ENCODE assay signal across 8 cellular contexts in the genomic region with DNA sequence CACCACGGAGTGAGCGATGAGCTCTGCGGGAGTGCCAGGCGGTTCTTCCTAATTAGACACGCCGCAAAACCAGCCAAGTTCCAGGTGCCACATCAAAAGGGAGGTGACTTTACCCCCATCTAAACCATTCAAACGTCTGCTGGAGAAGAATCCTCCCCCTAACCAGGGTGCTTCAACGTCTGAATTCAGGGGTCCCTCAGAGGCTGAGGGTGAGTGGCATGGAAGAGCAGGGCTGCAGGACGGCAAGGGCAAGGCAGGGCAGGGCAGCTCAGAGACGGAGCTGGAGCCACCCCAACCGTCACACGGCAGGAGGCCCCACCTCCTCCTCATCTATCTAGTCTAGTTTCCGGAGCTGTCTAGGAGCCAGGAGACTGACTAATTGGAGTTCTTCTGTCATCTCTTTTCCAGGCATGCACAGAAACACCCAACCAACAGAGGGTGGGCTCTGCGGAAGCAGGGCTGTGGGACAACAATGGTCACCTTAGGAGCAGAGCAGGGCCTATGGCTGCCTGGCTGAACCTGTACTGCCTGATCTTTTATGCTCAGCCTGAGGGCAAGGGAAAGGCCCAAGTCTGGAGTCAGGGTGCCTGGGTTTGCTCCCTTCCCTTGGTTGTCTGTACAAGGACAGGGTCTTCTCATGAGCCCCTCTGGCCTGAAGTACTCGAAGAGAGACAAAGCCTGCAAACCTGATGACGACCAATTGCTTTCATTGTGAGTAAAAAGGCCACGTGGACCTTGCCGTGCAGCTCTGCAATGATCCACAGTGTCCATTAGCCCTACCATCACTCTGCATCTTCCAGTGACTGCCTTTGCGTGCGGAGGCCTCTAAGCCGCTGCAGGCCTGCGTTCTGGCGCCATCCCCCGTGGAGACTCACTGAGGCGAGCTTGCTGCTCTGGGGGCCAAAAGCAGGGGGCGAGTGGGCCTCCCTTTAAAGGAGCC.
DNase-seq lines count a peak whose midpoint lies in the region; ATAC-seq and TF ChIP-seq lines count a peak whose summit lies in the region.

No MANE protein-coding gene starts in this region.

- no peaks in the 10 kb centered on the region for H3K36me3 Mint-ChIP-seq in activated CD8-positive, alpha-beta T cell treated with anti-CD3 and anti-CD28 coated beads for 36 hours (ENCODE audit: low read depth)

- ATAC-seq in activated CD8-positive, alpha-beta T cell treated with anti-CD3 and anti-CD28 coated beads for 36 hours, result peak; percentile 85
- ATAC-seq in HG03571 (IDR thresholded peaks at IDR 0.05; ENCODE audit: unreplicated experiment) (no peak), GM18861 (IDR thresholded peaks at IDR 0.05; ENCODE audit: unreplicated experiment) (no peak)

- no peak overlapping the region for H3K4me3 Mint-ChIP-seq in activated CD8-positive, alpha-beta T cell treated with anti-CD3 and anti-CD28 coated beads for 36 hours

- H3K4me3 ChIP-seq in AG09309 (ENCODE audit: control insufficient read depth, low read depth, low read length) (no peak overlapping the region), iPS-15b (ENCODE audit: low read depth, low read length) (no peak overlapping the region)

- intact Hi-C loops in activated CD8-positive, alpha-beta T cell treated with anti-CD3 and anti-CD28 coated beads for 36 hours (cut with micrococcal nuclease), result no loop called here

- no peaks in the 10 kb centered on the region for H3K27me3 Mint-ChIP-seq in activated CD8-positive, alpha-beta T cell treated with anti-CD3 and anti-CD28 coated beads for 36 hours

- peaks cover 3% of the 10 kb centered on the region for H3K4me1 Mint-ChIP-seq in activated CD8-positive, alpha-beta T cell treated with anti-CD3 and anti-CD28 coated beads for 36 hours (ENCODE audit: low read depth)

- no peak for DNase-seq in AG09309 (ENCODE audit: low read depth)
- peak; percentile 77 for DNase-seq in NCI-H1092 treated with DMSO at 0.1 percent for 48 hours (lab: John Stamatoyannopoulos, UW)
- DNase-seq in activated CD8-positive, alpha-beta T cell treated with anti-CD3 and anti-CD28 coated beads for 36 hours, result no peak
- DNase-seq in GF-D8 (lab: John Stamatoyannopoulos, UW), result no peak
- no peak for DNase-seq in NCI-H524 (lab: John Stamatoyannopoulos, UW)

- H3K4me1 ChIP-seq in iPS-15b (ENCODE audit: control insufficient read depth, insufficient read depth, low read length), result no peaks in the 10 kb centered on the region

- peak; percentile 26 for TF ChIP-seq CTCF in AG09309 (IDR thresholded peaks at IDR 0.05; ENCODE audit: control insufficient read depth, insufficient read depth, low read depth, low read length, missing control alignments)
- TF ChIP-seq CTCF in activated CD8-positive, alpha-beta T cell treated with anti-CD3 and anti-CD28 coated beads for 36 hours (IDR thresholded peaks at IDR 0.05), result no peak

- H3K27ac Mint-ChIP-seq in activated CD8-positive, alpha-beta T cell treated with anti-CD3 and anti-CD28 coated beads for 36 hours, result no peak overlapping the region

- no peaks in the 10 kb centered on the region for H3K27me3 ChIP-seq in iPS-15b (ENCODE audit: control insufficient read depth, insufficient read depth, low read length)

- no peaks in the 10 kb centered on the region for H3K36me3 ChIP-seq in iPS-15b (ENCODE audit: control insufficient read depth, insufficient read depth, low read length)

- POLR2A ChIA-PET in activated CD8-positive, alpha-beta T cell treated with anti-CD3 and anti-CD28 coated beads for 36 hours (lab: Charles Lee), result no interaction called here

- no peaks in the 10 kb centered on the region for H3K9me3 ChIP-seq in iPS-15b (ENCODE audit: control insufficient read depth, insufficient read depth, low read length)

- no peaks in the 10 kb centered on the region for H3K9me3 Mint-ChIP-seq in activated CD8-positive, alpha-beta T cell treated with anti-CD3 and anti-CD28 coated beads for 36 hours

- CTCF ChIA-PET in activated CD8-positive, alpha-beta T cell treated with anti-CD3 and anti-CD28 coated beads for 36 hours (lab: Charles Lee), result no interaction called here

- H3K9ac ChIP-seq in iPS-15b (ENCODE audit: low read depth, low read length), result peak overlapping the region; percentile 6
